14 cellular contexts compared by ENCODE assay signal in the genomic region with DNA sequence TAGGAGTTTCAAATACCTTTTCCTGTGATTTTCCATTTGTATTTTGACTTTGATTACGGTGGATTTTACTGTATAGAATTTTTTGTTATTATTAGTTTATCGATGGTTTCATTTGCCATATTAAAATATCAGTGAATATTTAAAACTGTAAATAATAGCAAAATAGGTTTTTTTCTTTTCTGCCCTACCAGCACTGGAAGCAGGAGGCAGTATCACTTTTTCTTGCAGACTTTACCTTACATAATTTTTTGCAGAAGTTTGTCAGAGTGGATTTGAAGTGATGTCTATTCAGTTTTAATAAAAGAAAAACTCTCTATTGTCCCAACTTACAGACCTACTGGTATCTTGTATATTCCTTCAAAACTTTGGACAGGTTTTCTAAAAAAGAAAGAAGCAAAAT.
"Had no signal": no experiment of that assay in that cellular context is flagged by ENCODE, and none has a peak within 500 bp of the region (broad histone marks: within the 10 kb centered on the region; RNA-seq: fewer than 3 reads in every experiment).

No MANE protein-coding gene starts in this region.

- H3K9me3 ChIP-seq: breast epithelium, pancreas had no signal

- DNase-seq: activated CD4-positive, CD25-positive, alpha-beta regulatory T cell treated with anti-CD3 and anti-CD28 coated beads, Interleukin-2, amount 50 U/mL, for 72 hours; activated naive CD8-positive, alpha-beta T cell treated with anti-CD3 and anti-CD28 coated beads for 36 hours; amygdala; left lung; mammary epithelial cell; pancreas; stimulated activated CD4-positive, alpha-beta T cell treated with anti-CD3 and anti-CD28 coated beads, Interleukin-12 subunit alpha, Interleukin-12 subunit beta, amount 100 ng/mL, for 4 hours; stimulated activated CD4-positive, alpha-beta T cell treated with anti-CD3 and anti-CD28 coated beads, Interleukin-2, amount 100 ng/mL, for 24 hours; T-cell; T1000 had no signal

- H3K9me3 Mint-ChIP-seq: activated naive CD8-positive, alpha-beta T cell treated with anti-CD3 and anti-CD28 coated beads for 36 hours; activated T-helper 1 cell treated with anti-CD3 and anti-CD28 coated beads, Interleukin-12 subunit alpha, Interleukin-12 subunit beta, Interleukin-2, Interleukin-4 antibody, amounts not matched to agents 30 ng/mL and 10 ng/mL and 1 ng/mL, durations not matched to agents 14 hours and 24 hours and 36 hours; T-cell had no signal

- ATAC-seq: left lung; pancreas; stimulated activated effector memory CD8-positive, alpha-beta T cell treated with anti-CD3 and anti-CD28 coated beads, Interleukin-12 subunit alpha, Interleukin-12 subunit beta, amount 100 ng/mL, for 72 hours; T-cell had no signal

- H3K27me3 ChIP-seq: breast epithelium, left lung, pancreas had no signal

- H3K27me3 Mint-ChIP-seq: activated naive CD8-positive, alpha-beta T cell treated with anti-CD3 and anti-CD28 coated beads for 36 hours; T-cell had no signal

- H3K36me3 Mint-ChIP-seq: activated naive CD8-positive, alpha-beta T cell treated with anti-CD3 and anti-CD28 coated beads for 36 hours; stimulated activated effector memory CD8-positive, alpha-beta T cell treated with anti-CD3 and anti-CD28 coated beads, Interleukin-12 subunit alpha, Interleukin-12 subunit beta, amount 100 ng/mL, for 72 hours; T-cell had no signal

- H3K27ac Mint-ChIP-seq: activated naive CD8-positive, alpha-beta T cell treated with anti-CD3 and anti-CD28 coated beads for 36 hours; activated T-helper 1 cell treated with anti-CD3 and anti-CD28 coated beads, Interleukin-12 subunit alpha, Interleukin-12 subunit beta, Interleukin-2, Interleukin-4 antibody, amounts not matched to agents 30 ng/mL and 10 ng/mL and 1 ng/mL, durations not matched to agents 14 hours and 24 hours and 36 hours; stimulated activated effector memory CD8-positive, alpha-beta T cell treated with anti-CD3 and anti-CD28 coated beads, Interleukin-12 subunit alpha, Interleukin-12 subunit beta, amount 100 ng/mL, for 72 hours; T-cell had no signal

- H3K4me3 Mint-ChIP-seq: activated naive CD8-positive, alpha-beta T cell treated with anti-CD3 and anti-CD28 coated beads for 36 hours; activated T-helper 1 cell treated with anti-CD3 and anti-CD28 coated beads, Interleukin-12 subunit alpha, Interleukin-12 subunit beta, Interleukin-2, Interleukin-4 antibody, amounts not matched to agents 30 ng/mL and 10 ng/mL and 1 ng/mL, durations not matched to agents 14 hours and 24 hours and 36 hours; neural crest cell; stimulated activated effector memory CD8-positive, alpha-beta T cell treated with anti-CD3 and anti-CD28 coated beads, Interleukin-12 subunit alpha, Interleukin-12 subunit beta, amount 100 ng/mL, for 72 hours; T-cell had no signal

- H3K27ac ChIP-seq: breast epithelium, left lung, pancreas had no signal

- H3K36me3 ChIP-seq: breast epithelium, left lung, pancreas had no signal

- H3K4me1 Mint-ChIP-seq: activated naive CD8-positive, alpha-beta T cell treated with anti-CD3 and anti-CD28 coated beads for 36 hours; neural crest cell; stimulated activated effector memory CD8-positive, alpha-beta T cell treated with anti-CD3 and anti-CD28 coated beads, Interleukin-12 subunit alpha, Interleukin-12 subunit beta, amount 100 ng/mL, for 72 hours; T-cell had no signal

- H3K4me3 ChIP-seq: breast epithelium, left lung, pancreas had no signal

- H3K4me1 ChIP-seq: breast epithelium, left lung, pancreas had no signal
